ENCODE assay signal across 7 cellular contexts in the genomic region with DNA sequence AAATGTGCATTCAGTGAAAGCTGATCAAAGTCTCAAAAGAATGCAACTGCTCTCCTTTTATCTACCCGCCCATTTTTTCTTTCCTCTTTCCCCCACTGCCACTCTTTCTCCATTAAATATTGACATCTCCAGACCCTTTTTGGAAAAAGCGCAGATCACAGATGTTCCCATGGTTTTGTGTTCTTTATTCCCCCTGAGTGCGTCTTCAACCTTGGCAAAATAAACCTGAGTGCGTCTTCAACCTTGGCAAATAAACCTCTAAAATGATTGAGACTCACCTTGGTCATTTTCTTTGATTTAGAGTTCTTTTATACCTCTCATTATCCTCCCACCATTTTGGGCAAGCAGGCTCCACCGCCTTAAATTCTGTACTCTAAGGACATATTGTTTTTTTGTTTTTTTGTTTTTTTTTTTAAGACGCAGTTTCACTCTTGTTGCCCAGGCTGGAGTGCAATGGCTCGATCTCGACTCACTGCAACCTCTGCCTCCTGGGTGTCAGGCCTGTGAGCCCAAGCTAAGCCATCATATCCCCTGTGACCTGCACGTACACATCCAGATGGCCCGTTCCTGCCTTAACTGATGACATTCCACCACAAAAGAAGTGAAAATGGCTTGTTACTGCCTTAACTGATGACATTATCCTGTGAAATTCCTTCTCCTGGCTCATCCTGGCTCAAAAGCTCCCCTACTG. TPM values are rescaled to one million over a fixed set of nuclear protein-coding genes. Genes with fewer than 3 reads are reported as not detected.
DNase-seq lines count a peak whose midpoint lies in the region; ATAC-seq, FAIRE-seq and TF ChIP-seq lines count a peak whose summit lies in the region.
"Not testable (repeated sequence)": the region's sequence is repeated elsewhere in the genome, so short reads cannot be mapped to it uniquely, and the experiment has no call there.

No MANE protein-coding gene starts in this region.

- not testable (repeated sequence) for TF ChIP-seq RAD21 in HepG2 (CRISPR knock-in tag; IDR thresholded peaks at IDR 0.05)

- not testable (repeated sequence) for H2BK5ac ChIP-seq in neuronal stem cell (ENCODE audit: low read length)

- not testable (repeated sequence) for TF ChIP-seq CTCF in brain (conservative IDR thresholded peaks at IDR 0.05); glutamatergic neuron (IDR thresholded peaks at IDR 0.05; ENCODE audit: partially characterized antibody, unreplicated experiment); HepG2 (CRISPR knock-in tag; IDR thresholded peaks at IDR 0.05)

- H3K36me3 Mint-ChIP-seq in brain; glutamatergic neuron (ENCODE audit: unreplicated experiment): not testable (repeated sequence)

- not testable (repeated sequence) for H4K91ac ChIP-seq in neuronal stem cell (ENCODE audit: low read depth, low read length, poor library complexity)

- H3K18ac ChIP-seq in neuronal stem cell (ENCODE audit: low read length): not testable (repeated sequence)

- TF ChIP-seq POLR2A in HepG2 (IDR thresholded peaks at IDR 0.05; ENCODE audit: insufficient read depth in 1 of 2, low read depth in 2 of 2, low read length in 2 of 2): not testable (repeated sequence)

- not testable (repeated sequence) for H3K9ac ChIP-seq in GM23248; SK-N-MC (ENCODE audit: insufficient read length); HepG2 (ENCODE audit: insufficient read depth, low read depth, low read length); neuronal stem cell (ENCODE audit: low read depth, low read length, poor library complexity)
- H3K9ac ChIP-seq in HUES6 (ENCODE audit: low read length): peak overlapping the region; percentile 88

- CTCF ChIA-PET in HepG2 (lab: Yijun Ruan, JAX; ENCODE audit: low intra/inter-chr PET ratio, low total read pairs): not testable (repeated sequence)

- H3K79me1 ChIP-seq in neuronal stem cell (ENCODE audit: low read depth, low read length): not testable (repeated sequence)

- H3K14ac ChIP-seq in neuronal stem cell (ENCODE audit: low read length): not testable (repeated sequence)

- in situ Hi-C loops in GM23248 (cut with MboI); HepG2 (cut with HindIII; ENCODE audit: extremely low pct_ligation_motif_present, low pct_unique_long_range_greater_than_20kb): not testable (repeated sequence)

- H3K4me1 ChIP-seq in GM23248 (ENCODE audit: insufficient read depth) (peaks cover 19% of the 10 kb centered on the region), HUES6 (ENCODE audit: control insufficient read depth, insufficient read depth, low read length) (peaks cover 46% of the 10 kb centered on the region), HepG2 (ENCODE audit: insufficient read depth, low read length) (peaks cover 41% of the 10 kb centered on the region), neuronal stem cell (ENCODE audit: control insufficient read depth in 2 of 2, insufficient read depth in 1 of 2, low read depth in 1 of 2, low read length in 2 of 2) (peaks cover 23 to 30% of the 10 kb centered on the region in 2 donors)

- H3K4me1 Mint-ChIP-seq in brain (peaks cover 50% of the 10 kb centered on the region), glutamatergic neuron (ENCODE audit: low read depth, unreplicated experiment) (peaks cover 35% of the 10 kb centered on the region)

- H3K27me3 Mint-ChIP-seq in brain; glutamatergic neuron (ENCODE audit: unreplicated experiment): not testable (repeated sequence)

- H3K23ac ChIP-seq in neuronal stem cell (ENCODE audit: low read depth, low read length, poor library complexity): not testable (repeated sequence)

- TF ChIP-seq EP300 in HepG2 (IDR thresholded peaks at IDR 0.05; ENCODE audit: low read depth in 2 of 2, low read length in 2 of 2); HepG2 (CRISPR knock-in tag; IDR thresholded peaks at IDR 0.05; ENCODE audit: borderline replicate concordance): not testable (repeated sequence)

- not testable (repeated sequence) for H3K4ac ChIP-seq in neuronal stem cell (ENCODE audit: low read length)

- H2BK15ac ChIP-seq in neuronal stem cell (ENCODE audit: low read length): not testable (repeated sequence)

- not testable (repeated sequence) for H3K79me2 ChIP-seq in GM23248 (ENCODE audit: insufficient read depth); HepG2 (ENCODE audit: insufficient read depth, low read length)

- not testable (repeated sequence) for H3K4me2 ChIP-seq in GM23248 (ENCODE audit: unreplicated experiment); neuronal stem cell (ENCODE audit: insufficient read depth, low read length, poor library complexity, severe bottlenecking)
- 0 out of 2 replicates have a peak overlapping the region, but pooled peaks have one; percentile 37 for H3K4me2 ChIP-seq in HepG2 (ENCODE audit: low read depth, low read length)

- POLR2A ChIA-PET in HepG2 (lab: Yijun Ruan, JAX): interaction anchor here (1.2 to 2.4 kb wide), 5 partner anchors 10 to 81 kb away, joined by 3 to 8 read pairs (median 5); no protein-coding TSS in a partner anchor

- FAIRE-seq in HepG2 (lab: Jason Lieb, UNC): not testable (repeated sequence)

- H4K8ac ChIP-seq in neuronal stem cell (ENCODE audit: low read depth, low read length): not testable (repeated sequence)

- not testable (repeated sequence) for H4K20me1 ChIP-seq in GM23248 (ENCODE audit: insufficient read depth); HepG2 (ENCODE audit: insufficient read depth, low read length)

- intact Hi-C loops in HepG2 (cut with micrococcal nuclease; ENCODE audit: unreplicated experiment): not testable (repeated sequence)

- 90% methylated on average over 10 of the region's 10 CpGs for WGBS in GM23248 (ENCODE audit: low coverage in 1 of 2, low lambda C conversion rate in 2 of 2, missing lambda C conversion rate in 2 of 2), 2 experiments
- WGBS in HepG2 (ENCODE audit: low lambda C conversion rate): 69% methylated on average over 10 of the region's 10 CpGs
- no CpG with 5 or more reads among the region's 10 CpGs for WGBS in neuronal stem cell (ENCODE audit: extremely low coverage in 2 of 2, insufficient read length in 2 of 2, insufficient replicate concordance in 1 of 2), 2 donors

- not testable (repeated sequence) for H3K27ac ChIP-seq in GM23248; HepG2 (ENCODE audit: extremely low read length, insufficient read depth, low read length)
- H3K27ac ChIP-seq in HUES6 (ENCODE audit: low read depth, low read length): peak overlapping the region; percentile 98
- peak overlapping the region; percentile 62; the same call in 1 of the 2 replicates for H3K27ac ChIP-seq in SK-N-MC
- peak overlapping the region; percentile 62 for H3K27ac ChIP-seq in neuronal stem cell (replicated peaks; ENCODE audit: low read length)

- peak overlapping the region in 2 of 5 experiments; percentile 14 to 19 for H3K4me3 Mint-ChIP-seq in brain
- peak overlapping the region; percentile 7 for H3K4me3 Mint-ChIP-seq in glutamatergic neuron (ENCODE audit: unreplicated experiment)

- H3K27ac Mint-ChIP-seq in brain: peak overlapping the region in 4 of 5 experiments; percentile 45 to 82 (median 60)
- H3K27ac Mint-ChIP-seq in glutamatergic neuron (ENCODE audit: unreplicated experiment): not testable (repeated sequence)

- not testable (repeated sequence) for DNase-seq in GM23248; SK-N-MC (ENCODE audit: low read depth, low spot score); glutamatergic neuron; neuronal stem cell (ENCODE audit: low spot score)
- DNase-seq in HepG2 (ENCODE audit: low spot score): peak; percentile 47

- not testable (repeated sequence) for H3K9me3 ChIP-seq in GM23248 (ENCODE audit: low read depth); HUES6 (ENCODE audit: control insufficient read depth, insufficient read depth, low read depth, low read length); SK-N-MC (ENCODE audit: low read depth, low read length); HepG2 (ENCODE audit: low read length); neuronal stem cell (replicated peaks in 1 of 2; ENCODE audit: control insufficient read depth in 2 of 2, insufficient read depth in 1 of 2, low read depth in 1 of 2, low read length in 2 of 2)

- not testable (repeated sequence) for H2AK5ac ChIP-seq in neuronal stem cell (ENCODE audit: low read depth, low read length)

- not testable (repeated sequence) for H3K9me2 ChIP-seq in GM23248 (ENCODE audit: insufficient read depth)

- H3K9me3 Mint-ChIP-seq in brain; glutamatergic neuron (ENCODE audit: unreplicated experiment): not testable (repeated sequence)

- H2AFZ ChIP-seq in GM23248 (peak overlapping the region; percentile 10; the same call in 1 of the 2 replicates), neuronal stem cell (ENCODE audit: low read length) (peak overlapping the region; percentile 70)
- H2AFZ ChIP-seq in HepG2 (ENCODE audit: low read length): not testable (repeated sequence)

- H3K4me3 ChIP-seq in GM23248; SK-N-MC; HepG2 (replicated peaks in 1 of 3; ENCODE audit: insufficient read depth in 1 of 3, low read depth in 2 of 3, low read length in 3 of 3); neuronal stem cell (ENCODE audit: low read length in 2 of 2): not testable (repeated sequence)
- H3K4me3 ChIP-seq in HUES6 (ENCODE audit: low read depth, low read length): peak overlapping the region; percentile 67; the same call in 1 of the 2 replicates

- H3K36me3 ChIP-seq in GM23248 (ENCODE audit: low read depth); HUES6 (ENCODE audit: control insufficient read depth, insufficient read depth, low read length); SK-N-MC (ENCODE audit: insufficient read depth, low read length); HepG2 (replicated peaks in 1 of 2; ENCODE audit: control insufficient read depth in 1 of 2, insufficient read depth in 2 of 2, low read length in 2 of 2); neuronal stem cell (replicated peaks in 1 of 2; ENCODE audit: control insufficient read depth in 2 of 2, insufficient read depth in 2 of 2, low read length in 2 of 2): not testable (repeated sequence)

- H2BK12ac ChIP-seq in neuronal stem cell (ENCODE audit: low read length): not testable (repeated sequence)

- H3F3A ChIP-seq in GM23248 (ENCODE audit: insufficient read depth): peaks cover 21% of the 10 kb centered on the region

- not testable (repeated sequence) for H2BK120ac ChIP-seq in neuronal stem cell (ENCODE audit: low read depth, low read length)

- not testable (repeated sequence) for H3K27me3 ChIP-seq in GM23248 (replicated peaks; ENCODE audit: insufficient read depth); HUES6 (ENCODE audit: control insufficient read depth, insufficient read depth, low read length); HepG2 (ENCODE audit: control insufficient read depth in 1 of 2, insufficient read depth in 2 of 2, low read length in 2 of 2); neuronal stem cell (ENCODE audit: control insufficient read depth in 3 of 3, insufficient read depth in 3 of 3, low read depth in 1 of 3, low read length in 3 of 3)

- ATAC-seq in HepG2: not testable (repeated sequence)

- BruUV-seq in HepG2 (replicated peaks; lab: Mats Ljungman, UMichigan): not testable (repeated sequence)

RNA-seq across cellular contexts. Expression of gene TUBB2A, which starts 9.3 kb away (rescaled TPM):
- 163 and 190 TPM in 2 replicates for total RNA-seq in GM23248 (2014; rRNA removed; shearing (Covaris generic))
- polyA plus RNA-seq in GM23248 (2016; fragmentation: Nextera tagmentation; extraction: Ambion mirVana): 190 and 195 TPM in 2 replicates
- 610 TPM for polyA plus RNA-seq in brain (ENCODE audit: insufficient read depth, low read depth, low replicate concordance)
- total RNA-seq in glutamatergic neuron (ENCODE audit: unreplicated experiment): 769 TPM
- 35.3 and 38.1 TPM in 2 replicates for total RNA-seq in HepG2 (2016; rRNA removed; fragmentation: Illumina TruSeq; extraction: Trizol)
- total RNA-seq in HepG2 (2016; cell fraction: cytosol; rRNA removed; fragmentation: Illumina TruSeq; extraction: Trizol; ENCODE audit: low read depth): 10.1 and 10.3 TPM in 2 replicates
- 32.8 and 36.3 TPM in 2 replicates for total RNA-seq in HepG2 (2016; cell fraction: insoluble cytoplasmic fraction; rRNA removed; fragmentation: Illumina TruSeq; extraction: Trizol)
- total RNA-seq in HepG2 (2016; cell fraction: membrane; rRNA removed; fragmentation: Illumina TruSeq; extraction: Trizol): 12.7 and 14.0 TPM in 2 replicates
- total RNA-seq in HepG2 (2016; cell fraction: nucleus; rRNA removed; fragmentation: Illumina TruSeq; extraction: Trizol): 13.9 and 14.1 TPM in 2 replicates
- polyA plus RNA-seq in HepG2 (2011; rRNA removed): 106 and 178 TPM in 2 replicates
- 118 and 142 TPM in 2 replicates for polyA plus RNA-seq in HepG2 (2011; cell fraction: cytosol; rRNA removed)
- 111 and 136 TPM in 2 replicates for polyA plus RNA-seq in HepG2 (2011; cell fraction: nucleus; rRNA removed)
- polyA plus RNA-seq in HepG2 (2012): 89.5 and 170 TPM in 2 replicates
- 7.8 and 9.2 TPM in 2 replicates for polyA plus RNA-seq in HepG2 (2016; cell fraction: cytosol; fragmentation: Illumina TruSeq; extraction: Trizol; ENCODE audit: low read depth)
- polyA plus RNA-seq in HepG2 (2016; cell fraction: insoluble cytoplasmic fraction; fragmentation: Illumina TruSeq; extraction: Trizol; ENCODE audit: low read depth): 37.3 and 40.4 TPM in 2 replicates
- polyA plus RNA-seq in HepG2 (2016; cell fraction: membrane; fragmentation: Illumina TruSeq; extraction: Trizol; ENCODE audit: low read depth): 8.6 and 9.4 TPM in 2 replicates
- polyA plus RNA-seq in HepG2 (2016; cell fraction: nucleus; fragmentation: Illumina TruSeq; extraction: Trizol; ENCODE audit: insufficient read depth, low read depth): 25.9 and 28.8 TPM in 2 replicates
- 14.5 and 150 TPM in 2 replicates for polyA minus RNA-seq in HepG2 (2011; rRNA and poly(A)+ RNA removed; ENCODE audit: low replicate concordance)
- polyA minus RNA-seq in HepG2 (2011; cell fraction: cytosol; rRNA and poly(A)+ RNA removed): 76.6 and 136 TPM in 2 replicates
- 30.0 and 49.6 TPM in 2 replicates for polyA minus RNA-seq in HepG2 (2011; cell fraction: nucleus; rRNA and poly(A)+ RNA removed)
- polyA plus RNA-seq in neuronal stem cell (2013, experiment 1 of 2): 49.1 TPM
- polyA plus RNA-seq in neuronal stem cell (2013, experiment 2 of 2): 48.5 TPM

RNA-seq across cellular contexts. Expression of gene BPHL, which starts 48.2 kb away (rescaled TPM):
- 8.0 and 8.5 TPM in 2 replicates for total RNA-seq in GM23248 (2014; rRNA removed; shearing (Covaris generic))
- polyA plus RNA-seq in GM23248 (2016; fragmentation: Nextera tagmentation; extraction: Ambion mirVana): 20.2 and 21.0 TPM in 2 replicates
- polyA plus RNA-seq in brain (ENCODE audit: insufficient read depth, low read depth, low replicate concordance): 40.9 TPM
- 72.1 TPM for total RNA-seq in glutamatergic neuron (ENCODE audit: unreplicated experiment)
- 39.5 and 48.6 TPM in 2 replicates for total RNA-seq in HepG2 (2016; rRNA removed; fragmentation: Illumina TruSeq; extraction: Trizol)
- total RNA-seq in HepG2 (2016; cell fraction: cytosol; rRNA removed; fragmentation: Illumina TruSeq; extraction: Trizol; ENCODE audit: low read depth): 13.0 and 14.5 TPM in 2 replicates
- 42.3 and 49.9 TPM in 2 replicates for total RNA-seq in HepG2 (2016; cell fraction: insoluble cytoplasmic fraction; rRNA removed; fragmentation: Illumina TruSeq; extraction: Trizol)
- total RNA-seq in HepG2 (2016; cell fraction: membrane; rRNA removed; fragmentation: Illumina TruSeq; extraction: Trizol): 29.2 and 32.0 TPM in 2 replicates
- total RNA-seq in HepG2 (2016; cell fraction: nucleus; rRNA removed; fragmentation: Illumina TruSeq; extraction: Trizol): 25.4 and 25.5 TPM in 2 replicates
- polyA plus RNA-seq in HepG2 (2011; rRNA removed): 35.6 and 37.8 TPM in 2 replicates
- 25.0 and 32.1 TPM in 2 replicates for polyA plus RNA-seq in HepG2 (2011; cell fraction: cytosol; rRNA removed)
- 31.4 and 44.9 TPM in 2 replicates for polyA plus RNA-seq in HepG2 (2011; cell fraction: nucleus; rRNA removed)
- polyA plus RNA-seq in HepG2 (2012): 33.2 and 56.4 TPM in 2 replicates
- polyA plus RNA-seq in HepG2 (2016; cell fraction: cytosol; fragmentation: Illumina TruSeq; extraction: Trizol; ENCODE audit: low read depth): 12.2 and 18.6 TPM in 2 replicates
- polyA plus RNA-seq in HepG2 (2016; cell fraction: insoluble cytoplasmic fraction; fragmentation: Illumina TruSeq; extraction: Trizol; ENCODE audit: low read depth): 57.7 and 60.4 TPM in 2 replicates
- polyA plus RNA-seq in HepG2 (2016; cell fraction: membrane; fragmentation: Illumina TruSeq; extraction: Trizol; ENCODE audit: low read depth): 24.1 and 29.1 TPM in 2 replicates
- polyA plus RNA-seq in HepG2 (2016; cell fraction: nucleus; fragmentation: Illumina TruSeq; extraction: Trizol; ENCODE audit: insufficient read depth, low read depth): 40.4 and 41.8 TPM in 2 replicates
- polyA minus RNA-seq in HepG2 (2011; rRNA and poly(A)+ RNA removed; ENCODE audit: low replicate concordance): 7.2 and 21.2 TPM in 2 replicates
- polyA minus RNA-seq in HepG2 (2011; cell fraction: cytosol; rRNA and poly(A)+ RNA removed): 12.7 and 16.3 TPM in 2 replicates
- 34.6 and 42.1 TPM in 2 replicates for polyA minus RNA-seq in HepG2 (2011; cell fraction: nucleus; rRNA and poly(A)+ RNA removed)
- 34.3 TPM for polyA plus RNA-seq in neuronal stem cell (2013, experiment 1 of 2)
- 36.4 TPM for polyA plus RNA-seq in neuronal stem cell (2013, experiment 2 of 2)
